ENCODE assay signal across 9 cellular contexts in genomic region chr5:82107277-82107676, GRCh38.
DNase-seq lines count a peak whose midpoint lies in the region; ATAC-seq and TF ChIP-seq lines count a peak whose summit lies in the region.
"Had no signal": no experiment of that assay in that cellular context is flagged by ENCODE, and none has a peak within 500 bp of the region (broad histone marks: within the 10 kb centered on the region; RNA-seq: fewer than 3 reads in every experiment).

No MANE protein-coding gene starts in this region.

- in situ Hi-C loops in astrocyte of the cerebellum (cut with HindIII; ENCODE audit: low sequenced_read_pairs): no loop called here

- no peak overlapping the region for H3K27ac ChIP-seq in WERI-Rb-1

- no peaks in the 10 kb centered on the region for H3K4me1 ChIP-seq in BE2C

- no peaks in the 10 kb centered on the region for H3K9me3 ChIP-seq in BE2C
- no peaks in the 10 kb centered on the region for H3K9me3 ChIP-seq in WERI-Rb-1 (ENCODE audit: severe bottlenecking)

- H3K27me3 ChIP-seq in BE2C (no peaks in the 10 kb centered on the region), WERI-Rb-1 (ENCODE audit: insufficient read depth, low read depth, severe bottlenecking) (no peaks in the 10 kb centered on the region)

- ATAC-seq in left lobe of liver (peak; percentile 55), GM21528 (IDR thresholded peaks at IDR 0.05; ENCODE audit: low FRiP score, unreplicated experiment) (no peak)

- TF ChIP-seq CTCF in BE2C (IDR thresholded peaks at IDR 0.05; ENCODE audit: low read depth, low read length): peak; percentile 58
- peak; percentile 46 for TF ChIP-seq CTCF in astrocyte of the cerebellum (IDR thresholded peaks at IDR 0.05; ENCODE audit: low read depth, low read length, missing control alignments)
- TF ChIP-seq CTCF in WERI-Rb-1 (IDR thresholded peaks at IDR 0.05; ENCODE audit: low read depth, low read length): no peak

- no peak for DNase-seq in BE2C
- DNase-seq in HCEC 1CT: peak; percentile 60
- DNase-seq in astrocyte of the cerebellum (ENCODE audit: low read depth): peak; percentile 3
- no peak for DNase-seq in left lobe of liver (ENCODE audit: low spot score)
- DNase-seq in NCI-H146 (lab: John Stamatoyannopoulos, UW): no peak
- no peak for DNase-seq in WERI-Rb-1
- DNase-seq in KG1 (lab: John Stamatoyannopoulos, UW): no peak
- DNase-seq: immature natural killer cell had no signal

- H3K36me3 ChIP-seq in BE2C: no peaks in the 10 kb centered on the region
- H3K36me3 ChIP-seq in WERI-Rb-1: no peaks in the 10 kb centered on the region

- H3K4me3 ChIP-seq in BE2C (ENCODE audit: low read depth, low read length): no peak overlapping the region
- H3K4me3 ChIP-seq in astrocyte of the cerebellum (ENCODE audit: low read depth, low read length): no peak overlapping the region
- H3K4me3 ChIP-seq in WERI-Rb-1 (ENCODE audit: low read depth, low read length): no peak overlapping the region

Comparison
In these comparisons a context has a peak if more than half of its experiments do, and no peak if none do; other contexts are left out.
1. DNase-seq: peak in HCEC 1CT (single experiment) and astrocyte of the cerebellum (single experiment); none in BE2C (single experiment), left lobe of liver (single experiment), NCI-H146 (single experiment), WERI-Rb-1 (single experiment) and KG1 (single experiment).